ENCODE assay signal across 8 cellular contexts in the genomic region with DNA sequence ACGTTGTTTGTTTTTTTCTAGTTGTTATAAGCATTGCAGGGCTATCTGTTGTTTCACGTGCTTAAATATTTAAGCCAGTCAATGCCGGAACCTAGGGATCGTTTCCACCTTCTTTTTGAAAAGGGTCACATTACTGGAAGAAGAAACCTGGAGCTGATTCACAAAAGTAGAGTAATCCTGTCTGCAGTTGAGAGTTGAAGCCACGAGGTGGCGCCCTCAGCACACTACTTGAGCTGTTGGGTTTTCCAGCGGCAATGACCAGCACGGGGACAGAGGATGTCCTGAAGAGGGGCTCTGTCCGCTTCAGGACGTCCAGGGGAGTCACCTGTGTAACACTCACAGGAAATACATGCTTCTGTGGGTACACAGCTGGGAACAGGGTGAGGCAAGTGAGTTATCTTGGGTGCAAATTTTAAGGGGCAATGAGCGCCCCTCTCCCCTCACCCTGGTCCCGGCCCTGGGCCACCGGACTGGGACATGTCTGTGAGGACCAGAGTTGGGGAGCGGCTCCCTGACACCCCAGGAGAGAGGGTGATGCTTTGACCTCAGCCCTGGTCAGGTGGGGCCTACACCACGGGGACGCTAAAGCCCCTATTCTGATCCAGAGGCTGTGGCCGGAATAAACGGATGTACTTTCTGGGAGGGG. TPM values are rescaled to one million over a fixed set of nuclear protein-coding genes. Genes with fewer than 3 reads are reported as not detected.
DNase-seq lines count a peak whose midpoint lies in the region; ATAC-seq and TF ChIP-seq lines count a peak whose summit lies in the region.

No MANE protein-coding gene starts in this region.

- no peaks in the 10 kb centered on the region for H3K9me3 ChIP-seq in right cardiac atrium (ENCODE audit: control insufficient read depth, low read length)

- peak; percentile 90 for TF ChIP-seq CTCF in LNCaP clone FGC (IDR thresholded peaks at IDR 0.05; ENCODE audit: control insufficient read depth, extremely low read depth, insufficient read depth)
- peak; percentile 91 for TF ChIP-seq CTCF in retinal pigment epithelial cell (conservative IDR thresholded peaks at IDR 0.05; ENCODE audit: low read depth, low read length)

- no peak overlapping the region for H3K27ac ChIP-seq in right cardiac atrium (ENCODE audit: low read length)

- intact Hi-C loops in right cardiac atrium (cut with DNase I): loop anchor here (5.0 to 10.0 kb wide), 6 partner anchors 106 to 504 kb away; no protein-coding TSS in a partner anchor

- H3K4me1 ChIP-seq in right cardiac atrium (ENCODE audit: control insufficient read depth, insufficient read depth, low read length): no peaks in the 10 kb centered on the region

- H3K4me3 ChIP-seq in LNCaP clone FGC (ENCODE audit: low read depth, low read length) (no peak overlapping the region), right cardiac atrium (ENCODE audit: low read length) (no peak overlapping the region), retinal pigment epithelial cell (ENCODE audit: low read length) (no peak overlapping the region)

- 39% methylated on average over 18 of the region's 18 CpGs for WGBS in right cardiac atrium

- DNase-seq in ELR (ENCODE audit: low read depth) (peak; percentile 79), LNCaP clone FGC (ENCODE audit: low read depth) (peak; percentile 21), SKM-1 treated with dmso at 0.1 percent for 144 hours (lab: John Stamatoyannopoulos, UW; ENCODE audit: unreplicated experiment) (peak; percentile 48), anterior cingulate cortex (lab: John Stamatoyannopoulos, UW) (peak in 43 of 58 donors; percentile 24 to 89 (median 56)), right cardiac atrium (peak; percentile 73 to 90 (median 87)), retinal pigment epithelial cell (ENCODE audit: low read depth) (no peak)

- H3K27me3 ChIP-seq in right cardiac atrium (ENCODE audit: control insufficient read depth, insufficient read depth): no peaks in the 10 kb centered on the region

- ATAC-seq in right cardiac atrium (peak in 1 of 2 donors; percentile 14), GM21528 (IDR thresholded peaks at IDR 0.05; ENCODE audit: low FRiP score, unreplicated experiment) (no peak), GM18519 (IDR thresholded peaks at IDR 0.05; ENCODE audit: low FRiP score, unreplicated experiment) (no peak)

RNA-seq across cellular contexts. Expression of a gene that starts 26.3 kb away (rescaled TPM):
- total RNA-seq in right cardiac atrium: 1 to 10 TPM; 1.4 to 4.4 (median 2.6) TPM
- polyA plus RNA-seq in right cardiac atrium: 0.57 TPM

RNA-seq across cellular contexts. Expression of a gene that starts 53.5 kb away (rescaled TPM):
- 1 to 10 TPM; 3.1 to 6.5 (median 5.6) TPM for total RNA-seq in right cardiac atrium
- polyA plus RNA-seq in right cardiac atrium: 1.4 TPM
